ENCODE assay signal across 23 cellular contexts in genomic region chr15:65163041-65163440, GRCh38. TPM values are rescaled to one million over a fixed set of nuclear protein-coding genes. Genes with fewer than 3 reads are reported as not detected.
DNase-seq lines count a peak whose midpoint lies in the region; ATAC-seq and TF ChIP-seq lines count a peak whose summit lies in the region.
"Had no signal": no experiment of that assay in that cellular context is flagged by ENCODE, and none has a peak within 500 bp of the region (broad histone marks: within the 10 kb centered on the region; RNA-seq: fewer than 3 reads in every experiment).

No MANE protein-coding gene starts in this region.

- peaks cover 46% of the 10 kb centered on the region for H3K36me3 Mint-ChIP-seq in CD8-positive, alpha-beta T cell
- H3K36me3 Mint-ChIP-seq in progenitor cell of endocrine pancreas (ENCODE audit: insufficient read depth) = peaks cover 1% of the 10 kb centered on the region
- peaks cover 17% of the 10 kb centered on the region for H3K36me3 Mint-ChIP-seq in WTC11

- peak overlapping the region; percentile 52 for H3K27ac Mint-ChIP-seq in CD8-positive, alpha-beta T cell
- H3K27ac Mint-ChIP-seq in progenitor cell of endocrine pancreas = no peak overlapping the region
- H3K27ac Mint-ChIP-seq in WTC11 = no peak overlapping the region

- no peaks in the 10 kb centered on the region for H3K4me1 ChIP-seq in CD8-positive, alpha-beta T cell (ENCODE audit: insufficient read depth, low read length)
- H3K4me1 ChIP-seq in psoas muscle = peaks cover 19% of the 10 kb centered on the region

- H3K27ac ChIP-seq in CD8-positive, alpha-beta T cell (ENCODE audit: low read depth, low read length) = no peak overlapping the region
- H3K27ac ChIP-seq in cingulate gyrus (ENCODE audit: low read depth, low read length) (peak overlapping the region; percentile 1), psoas muscle (peak overlapping the region; percentile 77)

- no peaks in the 10 kb centered on the region for H3K9me3 Mint-ChIP-seq in CD8-positive, alpha-beta T cell
- H3K9me3 Mint-ChIP-seq in progenitor cell of endocrine pancreas (ENCODE audit: low read depth) = no peaks in the 10 kb centered on the region
- no peaks in the 10 kb centered on the region for H3K9me3 Mint-ChIP-seq in WTC11
- H3K9me3 Mint-ChIP-seq: CD8-positive, alpha-beta memory T cell had no signal

- H3K27me3 Mint-ChIP-seq in CD8-positive, alpha-beta T cell (ENCODE audit: low read depth) = no peaks in the 10 kb centered on the region
- H3K27me3 Mint-ChIP-seq in progenitor cell of endocrine pancreas = no peaks in the 10 kb centered on the region
- no peaks in the 10 kb centered on the region for H3K27me3 Mint-ChIP-seq in WTC11 (ENCODE audit: low read depth)
- H3K27me3 Mint-ChIP-seq: CD8-positive, alpha-beta memory T cell had no signal

- intact Hi-C loops in CD8-positive, alpha-beta T cell (cut with DNase I, micrococcal nuclease) = no loop called here
- intact Hi-C loops in psoas muscle (cut with DNase I) = no loop called here

- H3K9me3 ChIP-seq in CD8-positive, alpha-beta T cell (ENCODE audit: low read length) = no peaks in the 10 kb centered on the region
- no peaks in the 10 kb centered on the region for H3K9me3 ChIP-seq in psoas muscle

- no peak overlapping the region for H3K4me3 ChIP-seq in CD8-positive, alpha-beta T cell (ENCODE audit: low read depth, low read length)
- H3K4me3 ChIP-seq in psoas muscle = peak overlapping the region; percentile 8

- DNase-seq in CD8-positive, alpha-beta T cell = no peak
- DNase-seq in HT1080 (ENCODE audit: low read depth) = peak; percentile 42
- no peak for DNase-seq in psoas muscle
- DNase-seq in left lobe of liver (ENCODE audit: low spot score) = no peak
- no peak for DNase-seq in progenitor cell of endocrine pancreas (ENCODE audit: low spot score, unreplicated experiment)
- no peak for DNase-seq in HK-2 (ENCODE audit: unreplicated experiment)
- DNase-seq in WTC11 (ENCODE audit: low spot score) = no peak
- DNase-seq: AML-193; C1 segment of cervical spinal cord; CD8-positive, alpha-beta memory T cell; GF-D8; H7; KBM-7; MM.1S; NCI-H1048; NCI-H1417 treated with DMSO at 0.1 percent for 48 hours; NCI-H187; NCI-H446 treated with DMSO at 0.1 percent for 48 hours; SIG-M5 had no signal

- H3K36me3 ChIP-seq in CD8-positive, alpha-beta T cell (ENCODE audit: insufficient read depth, low read length) = peaks cover 11% of the 10 kb centered on the region
- peaks cover 6 to 63% of the 10 kb centered on the region in 2 donors for H3K36me3 ChIP-seq in psoas muscle (ENCODE audit: insufficient read depth in 1 of 2, low read depth in 1 of 2)

- 63 to 74% (median 66%) methylated on average over 4 of the region's 4 CpGs for WGBS in psoas muscle, 3 donors

- H3K4me1 Mint-ChIP-seq in CD8-positive, alpha-beta T cell (ENCODE audit: low read depth) = peaks cover 16% of the 10 kb centered on the region
- H3K4me1 Mint-ChIP-seq in progenitor cell of endocrine pancreas (ENCODE audit: low read depth) (no peaks in the 10 kb centered on the region), WTC11 (no peaks in the 10 kb centered on the region)

- no peak overlapping the region for H3K4me3 Mint-ChIP-seq in CD8-positive, alpha-beta T cell
- no peak overlapping the region for H3K4me3 Mint-ChIP-seq in progenitor cell of endocrine pancreas (ENCODE audit: low read depth)
- no peak overlapping the region for H3K4me3 Mint-ChIP-seq in WTC11
- H3K4me3 Mint-ChIP-seq: CD8-positive, alpha-beta memory T cell had no signal

- POLR2A ChIA-PET in CD8-positive, alpha-beta T cell (lab: Charles Lee) = no interaction called here
- POLR2A ChIA-PET in WTC11 (lab: Charles Lee) = no interaction called here

- ATAC-seq in CD8-positive, alpha-beta T cell = no peak
- peak; percentile 90 to 93 (median 92) for ATAC-seq in psoas muscle
- no peak for ATAC-seq in left lobe of liver
- ATAC-seq in WTC11 = no peak
- ATAC-seq: HepG2 had no signal

- CTCF ChIA-PET in CD8-positive, alpha-beta T cell (lab: Charles Lee) = no interaction called here
- CTCF ChIA-PET in WTC11 (lab: Charles Lee) = no interaction called here

- no peak for TF ChIP-seq CTCF in CD8-positive, alpha-beta T cell (IDR thresholded peaks at IDR 0.05)
- TF ChIP-seq CTCF in psoas muscle (IDR thresholded peaks at IDR 0.05) (no peak), progenitor cell of endocrine pancreas (IDR thresholded peaks at IDR 0.05; ENCODE audit: unreplicated experiment) (no peak), WTC11 (IDR thresholded peaks at IDR 0.05) (no peak)

- H3K27me3 ChIP-seq in CD8-positive, alpha-beta T cell (ENCODE audit: insufficient read depth, low read length) = no peaks in the 10 kb centered on the region
- H3K27me3 ChIP-seq in psoas muscle (ENCODE audit: insufficient read depth in 3 of 3, low read length in 2 of 3) = no peaks in the 10 kb centered on the region

TF ChIP-seq in WTC11, 78 proteins besides CTCF, POLR2A, EP300 and RAD21:
- no peak for TF ChIP-seq ATF3 (CRISPR knock-in tag; conservative IDR thresholded peaks at IDR 0.05)
- TF ChIP-seq ELF4 (CRISPR knock-in tag; IDR thresholded peaks at IDR 0.05; ENCODE audit: low read depth) = no peak
- no peak for TF ChIP-seq HMGXB4 (CRISPR knock-in tag; IDR thresholded peaks at IDR 0.05)
- TF ChIP-seq FOXJ3 (CRISPR knock-in tag; IDR thresholded peaks at IDR 0.05; ENCODE audit: borderline replicate concordance) = no peak
- TF ChIP-seq E2F5 (CRISPR knock-in tag; IDR thresholded peaks at IDR 0.05) = no peak
- no peak for TF ChIP-seq ZNF138 (CRISPR knock-in tag; conservative IDR thresholded peaks at IDR 0.05)
- TF ChIP-seq MYBL2 (CRISPR knock-in tag; IDR thresholded peaks at IDR 0.05) = no peak

RNA-seq across cellular contexts. Expression of gene CLPX, which starts 22.1 kb away (rescaled TPM):
- 10 to 100 TPM; 29.0 to 31.7 TPM for total RNA-seq in CD8-positive, alpha-beta T cell
- total RNA-seq in HT1080 (2014; rRNA removed; shearing (Covaris generic)) = 25.7 and 38.8 TPM in 2 replicates
- 27.4 and 30.7 TPM in 2 replicates for polyA plus RNA-seq in HT1080 (2015; cell fraction: cytosol; rRNA removed)
- polyA plus RNA-seq in HT1080 (2015; cell fraction: nucleus; rRNA removed) = 55.9 and 71.3 TPM in 2 replicates
- 10 to 100 TPM; 53.7 to 87.2 (median 73.8) TPM for total RNA-seq in psoas muscle
- 10 to 100 TPM; 24.4 to 45.9 (median 25.5) TPM for polyA plus RNA-seq in psoas muscle
- 76.2 TPM for total RNA-seq in left lobe of liver
- total RNA-seq in progenitor cell of endocrine pancreas = 52.1 and 56.2 TPM in 2 replicates
- 57.9 to 68.7 TPM (median 61.5 TPM) in 3 replicates for total RNA-seq in WTC11 (2021)

RNA-seq across cellular contexts. Expression of gene PDCD7, which starts 29.4 kb away (rescaled TPM):
- 10 to 100 TPM; 20.7 to 21.7 TPM for total RNA-seq in CD8-positive, alpha-beta T cell
- 15.4 and 16.4 TPM in 2 replicates for total RNA-seq in HT1080 (2014; rRNA removed; shearing (Covaris generic))
- 21.8 and 23.8 TPM in 2 replicates for polyA plus RNA-seq in HT1080 (2015; cell fraction: cytosol; rRNA removed)
- 25.2 and 26.5 TPM in 2 replicates for polyA plus RNA-seq in HT1080 (2015; cell fraction: nucleus; rRNA removed)
- total RNA-seq in psoas muscle = 10 to 100 TPM; 12.3 to 22.4 (median 15.7) TPM
- 10 to 100 TPM in 1 of 3 donors, 1 to 10 TPM in 2; 6.8 to 14.5 (median 9.9) TPM for polyA plus RNA-seq in psoas muscle
- total RNA-seq in left lobe of liver = 9.7 TPM
- 32.6 and 34.4 TPM in 2 replicates for total RNA-seq in progenitor cell of endocrine pancreas
- 23.5 to 25.4 TPM (median 25.4 TPM) in 3 replicates for total RNA-seq in WTC11 (2021)

RNA-seq across cellular contexts. Expression of gene UBAP1L, which starts 48.0 kb away (rescaled TPM):
- 1 to 10 TPM; 5.9 TPM for total RNA-seq in CD8-positive, alpha-beta T cell
- 0.37 and 0.47 TPM in 2 replicates for total RNA-seq in HT1080 (2014; rRNA removed; shearing (Covaris generic))
- polyA plus RNA-seq in HT1080 (2015; cell fraction: cytosol; rRNA removed) = 0.05 and 0.10 TPM in 2 replicates
- polyA plus RNA-seq in HT1080 (2015; cell fraction: nucleus; rRNA removed) = 1.5 and 2.3 TPM in 2 replicates
- total RNA-seq in psoas muscle (1 to 10 TPM; 1.1 to 2.8 (median 1.9) TPM), left lobe of liver (5.5 TPM), progenitor cell of endocrine pancreas (5.8 and 6.2 TPM in 2 replicates), WTC11 (2021) (2.0 to 2.9 TPM (median 2.2 TPM) in 3 replicates)
- polyA plus RNA-seq in psoas muscle = 1 to 10 TPM in 1 of 3 donors, under 1 TPM in 2; 0.79 to 1.1 (median 0.90) TPM

RNA-seq across cellular contexts. Expression of gene CILP, which starts 48.2 kb away (rescaled TPM):
- under 1 TPM; 0.25 to 0.27 TPM for total RNA-seq in CD8-positive, alpha-beta T cell
- 1.1 and 1.2 TPM in 2 replicates for total RNA-seq in HT1080 (2014; rRNA removed; shearing (Covaris generic))
- 0.05 and 0.08 TPM in 2 replicates for polyA plus RNA-seq in HT1080 (2015; cell fraction: cytosol; rRNA removed)
- polyA plus RNA-seq in HT1080 (2015; cell fraction: nucleus; rRNA removed) = 0.12 and 0.19 TPM in 2 replicates
- total RNA-seq in psoas muscle (10 to 100 TPM in 2 of 4 donors, 1 to 10 TPM in 2; 5.6 to 31.7 (median 12.7) TPM), left lobe of liver (1.3 TPM), progenitor cell of endocrine pancreas (0.22 and 0.29 TPM in 2 replicates), WTC11 (2021) (not detected in 3 replicates)
- polyA plus RNA-seq in psoas muscle = 10 to 100 TPM in 1 of 3 donors, 1 to 10 TPM in 2; 3.9 to 13.0 (median 5.3) TPM
- total RNA-seq: A172, Daoy, H7, HepG2 had no signal

Comparison
In these comparisons a context has a peak if more than half of its experiments do, and no peak if none do; other contexts are left out.
1. ATAC-seq: peak in psoas muscle (4 of 4); none in CD8-positive, alpha-beta T cell (single experiment), left lobe of liver (single experiment) and WTC11 (single experiment).